In genomic region chr19:947090-947706, GRCh38 we compare ENCODE assay signal across 1 cellular context.
TF ChIP-seq lines count a peak whose summit lies in the region.

No MANE protein-coding gene starts in this region.

TF ChIP-seq in H1, 55 proteins besides CTCF, POLR2A, EP300 and RAD21 (continued from another document):
- TF ChIP-seq CBX8 (IDR thresholded peaks at IDR 0.05; ENCODE audit: borderline replicate concordance, low read depth, low read length), result no peak
- TF ChIP-seq SIX5 (IDR thresholded peaks at IDR 0.05; ENCODE audit: low read depth, low read length), result no peak
- TF ChIP-seq SAP30 (IDR thresholded peaks at IDR 0.05; ENCODE audit: insufficient read depth, insufficient replicate concordance, low read length), result no peak
- TF ChIP-seq ATF3 (IDR thresholded peaks at IDR 0.05; ENCODE audit: insufficient read depth, low read depth, low read length), result no peak
- no peak for TF ChIP-seq YY1 (IDR thresholded peaks at IDR 0.05; ENCODE audit: low read depth, low read length)
- no peak for TF ChIP-seq SP1 (IDR thresholded peaks at IDR 0.05; ENCODE audit: low read depth, low read length)
- no peak for TF ChIP-seq MAX (IDR thresholded peaks at IDR 0.05)
- TF ChIP-seq NRF1 (IDR thresholded peaks at IDR 0.05; ENCODE audit: low read depth, low read length), result no peak
- TF ChIP-seq RXRA (IDR thresholded peaks at IDR 0.05; ENCODE audit: insufficient read depth, low read depth, low read length), result no peak
- no peak for TF ChIP-seq CHD1 (IDR thresholded peaks at IDR 0.05; ENCODE audit: low read depth, low read length)
- TF ChIP-seq BACH1 (IDR thresholded peaks at IDR 0.05; ENCODE audit: low read length), result no peak
- TF ChIP-seq TAF7 (optimal IDR thresholded peaks at IDR 0.05; ENCODE audit: borderline replicate concordance, low read depth, low read length), result no peak
- TF ChIP-seq TCF12 (IDR thresholded peaks at IDR 0.05; ENCODE audit: low read depth, low read length), result no peak
- TF ChIP-seq ASH2L (IDR thresholded peaks at IDR 0.05; ENCODE audit: low read length), result no peak
- TF ChIP-seq EZH2 (IDR thresholded peaks at IDR 0.05; ENCODE audit: low read depth, low read length, severe bottlenecking), result no peak
- TF ChIP-seq TEAD4 (IDR thresholded peaks at IDR 0.05; ENCODE audit: low read depth, low read length), result no peak
- no peak for TF ChIP-seq POLR2AphosphoS5 (IDR thresholded peaks at IDR 0.05; ENCODE audit: low read depth, low read length)
